25 cellular contexts compared by ENCODE assay signal in the genomic region with DNA sequence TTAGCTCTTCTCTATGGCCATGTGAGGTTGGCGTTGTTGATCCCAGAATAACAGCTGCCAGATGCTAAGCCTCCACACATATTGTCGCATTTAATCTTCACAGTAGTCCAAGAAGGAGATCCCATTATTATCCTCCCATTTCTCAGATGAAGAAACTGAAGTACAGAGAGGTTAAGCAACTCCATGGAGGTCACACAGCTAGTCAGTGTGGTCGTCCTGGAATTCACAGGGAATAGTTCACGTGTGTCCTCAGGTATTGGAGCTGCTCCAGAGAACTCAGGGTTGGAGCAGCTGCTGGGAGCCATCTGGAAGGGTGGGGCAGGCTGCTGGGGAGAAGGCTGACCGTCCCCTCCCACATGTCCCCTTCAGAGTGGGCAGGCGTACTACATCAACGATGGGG. TPM values are rescaled to one million over a fixed set of nuclear protein-coding genes. Genes with fewer than 3 reads are reported as not detected.
"Had no signal": no experiment of that assay in that cellular context is flagged by ENCODE, and none has a peak within 500 bp of the region (broad histone marks: within the 10 kb centered on the region; RNA-seq: fewer than 3 reads in every experiment).

No MANE protein-coding gene starts in this region.

- H3K36me3 ChIP-seq: left ventricle myocardium inferior, ovary, right atrium auricular region, spleen, tibial nerve, uterus had no signal

- H3K4me3 ChIP-seq: hepatocyte, left ventricle myocardium inferior, lung, ovary, right atrium auricular region, spleen, tibial nerve, uterus had no signal

- ATAC-seq: naive thymus-derived CD4-positive, alpha-beta T cell; natural killer cell treated with Interleukin-12 subunit alpha and Interleukin-12 subunit beta and Interleukin-15 and Interleukin-18, amount 100 ng/mL, for 72 hours; sciatic nerve; stimulated activated effector memory CD8-positive, alpha-beta T cell treated with anti-CD3 and anti-CD28 coated beads, Interleukin-12 subunit alpha, Interleukin-12 subunit beta, amount 100 ng/mL, for 72 hours; stimulated activated naive CD8-positive, alpha-beta T cell treated with anti-CD3 and anti-CD28 coated beads, Interleukin-15, amount 100 ng/mL, for 72 hours had no signal

- FAIRE-seq: small intestine had no signal

- H2AFZ ChIP-seq: hepatocyte had no signal

- H3K27ac ChIP-seq: hepatocyte, left ventricle myocardium inferior, ovary, right atrium auricular region, spleen, tibial nerve, uterus had no signal

- H3K4me1 ChIP-seq: left ventricle myocardium inferior, right atrium auricular region, spleen, tibial nerve, uterus had no signal

- H3K79me2 ChIP-seq: hepatocyte had no signal

- DNase-seq: islet precursor cell; left ventricle myocardium inferior; mesendoderm; naive thymus-derived CD4-positive, alpha-beta T cell; ovary; small intestine; spleen; stimulated activated CD4-positive, alpha-beta T cell treated with anti-CD3 and anti-CD28 coated beads, Interleukin-4, amount 100 ng/mL, for 24 hours; stimulated activated naive CD4-positive, alpha-beta T cell; stimulated activated naive CD8-positive, alpha-beta T cell treated with anti-CD3 and anti-CD28 coated beads, Interleukin-15, amount 100 ng/mL, for 72 hours; substantia nigra; uterus had no signal

- H3K9me3 ChIP-seq: left ventricle myocardium inferior, ovary, right atrium auricular region, spleen, tibial nerve, uterus had no signal

- H3K27me3 ChIP-seq: hepatocyte, ovary, right atrium auricular region, spleen, tibial nerve, uterus had no signal

- H3K4me2 ChIP-seq: hepatocyte had no signal

RNA-seq across cellular contexts. Expression of a gene that starts 19.5 kb away (rescaled TPM):
- total RNA-seq: hepatocyte, kidney epithelial cell, lower leg skin, omental fat pad, progenitor cell of endocrine pancreas, renal cortical epithelial cell, right atrium auricular region, sciatic nerve, tibial nerve, uterus had no signal
- polyA plus RNA-seq: hepatocyte, neural cell had no signal
